ENCODE assay signal across 32 cellular contexts in the genomic region with DNA sequence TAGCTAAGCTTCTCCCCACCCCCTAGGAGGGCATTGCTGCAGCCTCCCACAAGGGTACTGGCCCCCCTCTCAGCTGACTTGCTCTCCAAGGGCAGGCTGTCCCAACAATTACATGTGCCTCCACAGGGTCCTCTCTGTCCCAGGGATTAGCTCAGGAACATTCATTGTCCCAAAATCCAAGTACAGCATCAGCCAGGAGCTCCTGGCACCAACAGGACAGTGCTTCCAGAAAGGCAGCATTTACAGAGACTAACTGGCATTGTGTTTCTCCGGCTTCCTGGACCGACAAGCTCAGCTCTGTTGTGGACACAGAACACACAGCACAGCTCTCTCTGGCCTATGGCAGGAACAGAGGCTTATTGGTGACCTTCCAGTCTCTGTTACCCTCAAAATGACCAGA. TPM values are rescaled to one million over a fixed set of nuclear protein-coding genes. Genes with fewer than 3 reads are reported as not detected.
"Had no signal": no experiment of that assay in that cellular context is flagged by ENCODE, and none has a peak within 500 bp of the region (broad histone marks: within the 10 kb centered on the region; RNA-seq: fewer than 3 reads in every experiment).

No MANE protein-coding gene starts in this region.

- H3K36me3 ChIP-seq: neural progenitor cell had no signal

- H3K4me3 ChIP-seq: breast epithelium, gastrocnemius medialis, hepatocyte, neural progenitor cell, skin epidermis, tibial artery, upper lobe of right lung had no signal

- H3K9me3 ChIP-seq: gastrocnemius medialis, tibial artery, upper lobe of right lung had no signal

- H3K27ac ChIP-seq: breast epithelium, gastrocnemius medialis, hepatocyte, neural progenitor cell, skin epidermis, tibial artery, upper lobe of right lung, WERI-Rb-1 had no signal

- DNase-seq: activated CD4-positive, alpha-beta memory T cell treated with anti-CD3 and anti-CD28 coated beads for 36 hours; activated CD4-positive, alpha-beta T cell treated with anti-CD3 and anti-CD28 coated beads, Interleukin-2, amount 10 ng/mL, durations not matched to agents 24 days and 14 days; activated CD4-positive, CD25-positive, alpha-beta regulatory T cell treated with anti-CD3 and anti-CD28 coated beads, Interleukin-2, amount 50 U/mL, for 72 hours; activated CD8-positive, alpha-beta memory T cell treated with anti-CD3 and anti-CD28 coated beads, Interleukin-2, amount 50 U/mL, for 4 hours; activated gamma-delta T cell; activated naive CD4-positive, alpha-beta T cell treated with anti-CD3 and anti-CD28 coated beads, Interleukin-2, amount 50 U/mL, for 16 hours; activated T-cell treated with anti-CD3 and anti-CD28 coated beads, Interleukin-2, amount 50 U/mL, for 1 hour; effector memory CD4-positive, alpha-beta T cell; gastrocnemius medialis; left colon; mammary epithelial cell; naive thymus-derived CD8-positive, alpha-beta T cell; stimulated activated CD4-positive, alpha-beta T cell treated with anti-CD3 and anti-CD28 coated beads, Interleukin-12 subunit alpha, Interleukin-12 subunit beta, amount 100 ng/mL, for 4 hours; stimulated activated CD4-positive, alpha-beta T cell treated with anti-CD3 and anti-CD28 coated beads, Interleukin-4, amount 100 ng/mL, for 1 hour; T-helper 17 cell; T1000; tibial artery; upper lobe of right lung; WERI-Rb-1 had no signal

- H3K4me1 ChIP-seq: breast epithelium, gastrocnemius medialis, neural progenitor cell, tibial artery, upper lobe of right lung had no signal

- H3K27me3 ChIP-seq: breast epithelium, gastrocnemius medialis, hepatocyte, neural progenitor cell, tibial artery, upper lobe of right lung had no signal

RNA-seq across cellular contexts. Expression of gene VSX2, which starts 41.8 kb away (rescaled TPM):
- total RNA-seq: activated CD4-positive, alpha-beta memory T cell treated with anti-CD3 and anti-CD28 coated beads for 36 hours; activated CD4-positive, alpha-beta T cell treated with anti-CD3 and anti-CD28 coated beads, Interleukin-2, amount 10 ng/mL, durations not matched to agents 24 days and 14 days; activated CD8-positive, alpha-beta memory T cell treated with anti-CD3 and anti-CD28 coated beads for 36 hours; activated T-helper 1 cell treated with anti-CD3 and anti-CD28 coated beads, Interleukin-12 subunit alpha, Interleukin-12 subunit beta, Interleukin-2, Interleukin-4 antibody, amounts not matched to agents 30 ng/mL and 10 ng/mL and 1 ng/mL, durations not matched to agents 14 hours and 24 hours and 36 hours; breast epithelium; dermis microvascular lymphatic vessel endothelial cell; epithelial cell of proximal tubule; gastrocnemius medialis; hepatocyte; left colon; liver; mammary epithelial cell; mesothelial cell of epicardium; naive thymus-derived CD8-positive, alpha-beta T cell; omental fat pad; sciatic nerve; subcutaneous adipose tissue; T-helper 17 cell; upper lobe of right lung had no signal
